ENCODE assay signal across 24 cellular contexts in genomic region chr3:111325160-111325707, GRCh38.
DNase-seq lines count a peak whose midpoint lies in the region; ATAC-seq, FAIRE-seq and TF ChIP-seq lines count a peak whose summit lies in the region.
"Had no signal": no experiment of that assay in that cellular context is flagged by ENCODE, and none has a peak within 500 bp of the region (broad histone marks: within the 10 kb centered on the region; RNA-seq: fewer than 3 reads in every experiment).

No MANE protein-coding gene starts in this region.

- ATAC-seq in HG03045 (IDR thresholded peaks at IDR 0.05; ENCODE audit: unreplicated experiment), result no peak
- no peak for ATAC-seq in GM21737 (IDR thresholded peaks at IDR 0.05; ENCODE audit: unreplicated experiment)

- H3K4me3 Mint-ChIP-seq in activated T-cell treated with anti-CD3 and anti-CD28 coated beads, Interleukin-2, amount 50 U/mL, for 24 hours, result no peak overlapping the region
- no peak overlapping the region for H3K4me3 Mint-ChIP-seq in astrocyte (ENCODE audit: unreplicated experiment)

- peak overlapping the region; percentile 79 for H3K4me2 ChIP-seq in Loucy (ENCODE audit: low read depth, low read length, poor library complexity, severe bottlenecking)
- H3K4me2 ChIP-seq in astrocyte (ENCODE audit: low read length), result no peak overlapping the region
- H3K4me2 ChIP-seq in osteoblast (ENCODE audit: insufficient read depth, low read length), result no peak overlapping the region

- no peak for FAIRE-seq in astrocyte (lab: Jason Lieb, UNC)
- FAIRE-seq: endometrium had no signal

- no peaks in the 10 kb centered on the region for H3K36me3 Mint-ChIP-seq in activated T-cell treated with anti-CD3 and anti-CD28 coated beads, Interleukin-2, amount 50 U/mL, for 24 hours (ENCODE audit: low read depth)
- H3K36me3 Mint-ChIP-seq in astrocyte (ENCODE audit: low read depth, unreplicated experiment), result no peaks in the 10 kb centered on the region
- H3K36me3 Mint-ChIP-seq: IgD-negative memory B cell had no signal

- no peaks in the 10 kb centered on the region for H3K27me3 ChIP-seq in Loucy (ENCODE audit: insufficient read depth, low read length, poor library complexity, severe bottlenecking)
- H3K27me3 ChIP-seq in astrocyte (ENCODE audit: insufficient read depth, low read length), result no peaks in the 10 kb centered on the region
- H3K27me3 ChIP-seq in osteoblast (ENCODE audit: insufficient read depth, low read length), result no peaks in the 10 kb centered on the region
- H3K27me3 ChIP-seq: Peyer's patch, spleen had no signal

- no peaks in the 10 kb centered on the region for H3F3A ChIP-seq in Loucy (ENCODE audit: low read depth)

- H3K79me2 ChIP-seq in Loucy (ENCODE audit: insufficient read depth, low read length) (no peaks in the 10 kb centered on the region), astrocyte (ENCODE audit: insufficient read depth, low read length) (no peaks in the 10 kb centered on the region), osteoblast (ENCODE audit: insufficient read depth, low read length) (no peaks in the 10 kb centered on the region)

- no peaks in the 10 kb centered on the region for H3K36me3 ChIP-seq in Loucy (ENCODE audit: insufficient read depth, low read length)
- H3K36me3 ChIP-seq in astrocyte (ENCODE audit: insufficient read depth, low read length), result no peaks in the 10 kb centered on the region
- no peaks in the 10 kb centered on the region for H3K36me3 ChIP-seq in osteoblast (ENCODE audit: insufficient read depth, low read length)
- H3K36me3 ChIP-seq: Peyer's patch, spleen had no signal

- no peak for DNase-seq in activated T-cell treated with anti-CD3 and anti-CD28 coated beads, Interleukin-2, amount 50 U/mL, for 24 hours
- DNase-seq in activated T-cell treated with anti-CD3 and anti-CD28 coated beads, Interleukin-2, amount 50 U/mL, for 1 hour, result no peak
- DNase-seq in astrocyte (ENCODE audit: low read depth) (peak; percentile 38), osteoblast (ENCODE audit: insufficient read length, low spot score, missing footprints) (no peak), HUDEP-2 (lab: John Stamatoyannopoulos, UW; ENCODE audit: unreplicated experiment in 76 of 76) (no peak)
- DNase-seq: activated CD4-positive, CD25-positive, alpha-beta regulatory T cell treated with anti-CD3 and anti-CD28 coated beads, Interleukin-2, amount 50 U/mL, for 72 hours; activated effector memory CD4-positive, alpha-beta T cell treated with anti-CD3 and anti-CD28 coated beads, Interleukin-2, amount 50 U/mL, for 16 hours; C1 segment of cervical spinal cord; DMS153; MV-4-11; NCI-H187 treated with DMSO at 0.1 percent for 48 hours; NCI-H226; occipital lobe; Peyer's patch; retina; spleen; stimulated activated CD4-positive, alpha-beta T cell treated with anti-CD3 and anti-CD28 coated beads, Interleukin-4, amount 100 ng/mL, for 4 hours had no signal

- H3K9ac ChIP-seq in Loucy (ENCODE audit: low read depth, low read length, poor library complexity, severe bottlenecking) (peak overlapping the region; percentile 64), astrocyte (ENCODE audit: low read length) (no peak overlapping the region)

- H3K4me3 ChIP-seq in Loucy (ENCODE audit: low read length, poor library complexity, severe bottlenecking) (peak overlapping the region; percentile 63), astrocyte (ENCODE audit: insufficient read depth, low read depth, low read length) (no peak overlapping the region), osteoblast (ENCODE audit: insufficient read depth, low read length) (no peak overlapping the region)
- H3K4me3 ChIP-seq: Peyer's patch, SK-N-MC, spleen had no signal

- H3K9me3 Mint-ChIP-seq in activated T-cell treated with anti-CD3 and anti-CD28 coated beads, Interleukin-2, amount 50 U/mL, for 24 hours, result peaks cover 7% of the 10 kb centered on the region
- H3K9me3 Mint-ChIP-seq in astrocyte (ENCODE audit: unreplicated experiment), result no peaks in the 10 kb centered on the region
- H3K9me3 Mint-ChIP-seq: IgD-negative memory B cell had no signal

- H3K9me3 ChIP-seq in Loucy (ENCODE audit: insufficient read depth, low read depth, low read length) (no peaks in the 10 kb centered on the region), astrocyte (ENCODE audit: insufficient read depth, low read depth, low read length) (no peaks in the 10 kb centered on the region), osteoblast (ENCODE audit: low read depth, low read length) (no peaks in the 10 kb centered on the region)
- H3K9me3 ChIP-seq: Peyer's patch, spleen had no signal

- TF ChIP-seq CTCF in Loucy (conservative IDR thresholded peaks at IDR 0.05; ENCODE audit: low read length) (no peak), astrocyte (IDR thresholded peaks at IDR 0.05; ENCODE audit: insufficient read depth, low read depth, low read length) (no peak), osteoblast (IDR thresholded peaks at IDR 0.05; ENCODE audit: extremely low read depth, low read depth, low read length) (no peak)

- H3K27ac ChIP-seq in astrocyte (ENCODE audit: low read depth, low read length) (no peak overlapping the region), osteoblast (ENCODE audit: low read depth, low read length) (no peak overlapping the region)
- H3K27ac ChIP-seq: HL-60, Peyer's patch, SK-N-MC, spleen had no signal

- peak overlapping the region; percentile 2 for H3K27ac Mint-ChIP-seq in activated T-cell treated with anti-CD3 and anti-CD28 coated beads, Interleukin-2, amount 50 U/mL, for 24 hours
- no peak overlapping the region for H3K27ac Mint-ChIP-seq in astrocyte (ENCODE audit: unreplicated experiment)
- H3K27ac Mint-ChIP-seq: IgD-negative memory B cell had no signal

- peaks cover 46% of the 10 kb centered on the region for H3K4me1 Mint-ChIP-seq in activated T-cell treated with anti-CD3 and anti-CD28 coated beads, Interleukin-2, amount 50 U/mL, for 24 hours (ENCODE audit: low read depth)
- peaks cover 39% of the 10 kb centered on the region for H3K4me1 Mint-ChIP-seq in astrocyte (ENCODE audit: low read depth, unreplicated experiment)

- peak overlapping the region; percentile 83 for H2AFZ ChIP-seq in Loucy (ENCODE audit: low read length)
- H2AFZ ChIP-seq in astrocyte (ENCODE audit: low read depth, low read length), result no peak overlapping the region
- peak overlapping the region; percentile 10 for H2AFZ ChIP-seq in osteoblast (ENCODE audit: low read length)

- no peaks in the 10 kb centered on the region for H3K27me3 Mint-ChIP-seq in activated T-cell treated with anti-CD3 and anti-CD28 coated beads, Interleukin-2, amount 50 U/mL, for 24 hours
- no peaks in the 10 kb centered on the region for H3K27me3 Mint-ChIP-seq in astrocyte (ENCODE audit: low read depth, unreplicated experiment)
- H3K27me3 Mint-ChIP-seq: IgD-negative memory B cell had no signal

- H4K20me1 ChIP-seq in Loucy (ENCODE audit: insufficient read depth, low read length, poor library complexity, severe bottlenecking) (no peaks in the 10 kb centered on the region), astrocyte (ENCODE audit: insufficient read depth, low read length) (no peaks in the 10 kb centered on the region), osteoblast (ENCODE audit: insufficient read depth, low read length) (no peaks in the 10 kb centered on the region)

- H3K9me2 ChIP-seq in Loucy (replicated peaks; ENCODE audit: low read depth, low read length), result no peaks in the 10 kb centered on the region

- peaks cover 62% of the 10 kb centered on the region for H3K4me1 ChIP-seq in Loucy (ENCODE audit: insufficient read depth, low read length, poor library complexity, severe bottlenecking)
- H3K4me1 ChIP-seq in astrocyte (ENCODE audit: insufficient read depth, low read length), result no peaks in the 10 kb centered on the region
- no peaks in the 10 kb centered on the region for H3K4me1 ChIP-seq in osteoblast (ENCODE audit: insufficient read depth, low read length)
- H3K4me1 ChIP-seq: Peyer's patch had no signal
